Comparison of ENCODE assay signal across 8 cellular contexts in genomic region chr3:14403636-14404395, GRCh38. TPM values are rescaled to one million over a fixed set of nuclear protein-coding genes. Genes with fewer than 3 reads are reported as not detected.
DNase-seq lines count a peak whose midpoint lies in the region; ATAC-seq and TF ChIP-seq lines count a peak whose summit lies in the region.

No MANE protein-coding gene starts in this region.

- intact Hi-C loops in ascending aorta (cut with DNase I), result loop anchor here (2.0 to 10.0 kb wide), 4 partner anchors 57 to 543 kb away; partner anchors contain the start of gene NR2C2

- peak overlapping the region; percentile 96 to 99 (median 97) for H3K4me3 Mint-ChIP-seq in immature natural killer cell
- peak overlapping the region; percentile 92 for H3K4me3 Mint-ChIP-seq in stimulated activated memory B cell treated with anti-CD40 and anti-IgM and Interleukin-4, amounts not matched to agents 10 μg/mL and 1 μg/mL and 100 μg/mL, for 72 hours

- peak; percentile 81 for DNase-seq in G401 (ENCODE audit: low spot score)
- no peak for DNase-seq in MM.1S
- peak in 1 of 2 donors; percentile 79 for DNase-seq in ascending aorta (ENCODE audit: low spot score in 2 of 2)
- no peak for DNase-seq in immature natural killer cell
- no peak for DNase-seq in NCI-H774 (lab: John Stamatoyannopoulos, UW)

- peak overlapping the region; percentile 99 for H3K4me3 ChIP-seq in MM.1S (ENCODE audit: low read length)
- H3K4me3 ChIP-seq in ascending aorta, result peak overlapping the region; percentile 62 to 85

- TF ChIP-seq CTCF in MM.1S (IDR thresholded peaks at IDR 0.05; ENCODE audit: low read length), result no peak
- no peak for TF ChIP-seq CTCF in ascending aorta (IDR thresholded peaks at IDR 0.05)

- peaks cover 10 to 20% (median 11%) of the 10 kb centered on the region in 3 donors for H3K27me3 Mint-ChIP-seq in immature natural killer cell (ENCODE audit: low read depth in 3 of 3)
- H3K27me3 Mint-ChIP-seq in stimulated activated memory B cell treated with anti-CD40 and anti-IgM and Interleukin-4, amounts not matched to agents 10 μg/mL and 1 μg/mL and 100 μg/mL, for 72 hours, result no peaks in the 10 kb centered on the region

- no peaks in the 10 kb centered on the region for H3K27me3 ChIP-seq in MM.1S (replicated peaks; ENCODE audit: insufficient read depth, low read length)
- no peaks in the 10 kb centered on the region for H3K27me3 ChIP-seq in ascending aorta

- peak overlapping the region; percentile 96 for H3K4me2 ChIP-seq in MM.1S (ENCODE audit: low read depth, low read length)

- in situ Hi-C loops in G401 (cut with HindIII; ENCODE audit: low sequenced_read_pairs), result no loop called here

- no peaks in the 10 kb centered on the region for H3K9me3 Mint-ChIP-seq in immature natural killer cell
- H3K9me3 Mint-ChIP-seq in stimulated activated memory B cell treated with anti-CD40 and anti-IgM and Interleukin-4, amounts not matched to agents 10 μg/mL and 1 μg/mL and 100 μg/mL, for 72 hours, result no peaks in the 10 kb centered on the region

- H2AFZ ChIP-seq in MM.1S (ENCODE audit: low read length), result peak overlapping the region; percentile 97

- peaks cover 16% of the 10 kb centered on the region for H3K4me1 ChIP-seq in MM.1S (ENCODE audit: low read length)
- peaks cover 25 to 33% of the 10 kb centered on the region in 2 donors for H3K4me1 ChIP-seq in ascending aorta

- H3K36me3 ChIP-seq in MM.1S (replicated peaks; ENCODE audit: insufficient read depth, low read length) (no peaks in the 10 kb centered on the region), ascending aorta (peaks cover 0 to 6% of the 10 kb centered on the region in 2 donors)

- no peak for ATAC-seq in stimulated activated memory B cell treated with anti-CD40 and anti-IgM and Interleukin-4, amounts not matched to agents 10 μg/mL and 1 μg/mL and 100 μg/mL, for 72 hours
- ATAC-seq in GM18498 (IDR thresholded peaks at IDR 0.05; ENCODE audit: unreplicated experiment), result no peak
- ATAC-seq in GM21515 (IDR thresholded peaks at IDR 0.05; ENCODE audit: unreplicated experiment), result no peak

- H4K20me1 ChIP-seq in MM.1S (ENCODE audit: insufficient read depth, low read length), result no peaks in the 10 kb centered on the region

- peaks cover 38% of the 10 kb centered on the region for H3K79me2 ChIP-seq in MM.1S (ENCODE audit: low read length)

- H3K27ac Mint-ChIP-seq in immature natural killer cell, result peak overlapping the region in 5 of 6 donors; percentile 87 to 98 (median 96)
- peak overlapping the region; percentile 91 for H3K27ac Mint-ChIP-seq in stimulated activated memory B cell treated with anti-CD40 and anti-IgM and Interleukin-4, amounts not matched to agents 10 μg/mL and 1 μg/mL and 100 μg/mL, for 72 hours

- peaks cover 4% of the 10 kb centered on the region for H3F3A ChIP-seq in MM.1S (ENCODE audit: insufficient read depth, low read length)

- peaks cover 29 to 35% of the 10 kb centered on the region in 2 donors for H3K4me1 Mint-ChIP-seq in immature natural killer cell
- H3K4me1 Mint-ChIP-seq in stimulated activated memory B cell treated with anti-CD40 and anti-IgM and Interleukin-4, amounts not matched to agents 10 μg/mL and 1 μg/mL and 100 μg/mL, for 72 hours, result peaks cover 76% of the 10 kb centered on the region

- H3K9ac ChIP-seq in MM.1S (ENCODE audit: low read length), result peak overlapping the region; percentile 90

- H3K9me2 ChIP-seq in MM.1S (replicated peaks; ENCODE audit: insufficient read depth, low read length), result no peaks in the 10 kb centered on the region

- no peaks in the 10 kb centered on the region for H3K36me3 Mint-ChIP-seq in immature natural killer cell
- H3K36me3 Mint-ChIP-seq in stimulated activated memory B cell treated with anti-CD40 and anti-IgM and Interleukin-4, amounts not matched to agents 10 μg/mL and 1 μg/mL and 100 μg/mL, for 72 hours, result peaks cover 25% of the 10 kb centered on the region

- no peaks in the 10 kb centered on the region for H3K9me3 ChIP-seq in MM.1S (replicated peaks; ENCODE audit: insufficient read depth, low read length)
- no peaks in the 10 kb centered on the region for H3K9me3 ChIP-seq in ascending aorta

- H3K27ac ChIP-seq in MM.1S (ENCODE audit: low read length) (no peak overlapping the region), ascending aorta (peak overlapping the region; percentile 77 to 85)

RNA-seq across cellular contexts. Expression of gene SLC6A6, which starts 1.4 kb away (rescaled TPM):
- total RNA-seq in G401 (2014; rRNA removed; shearing (Covaris generic)), result 20.2 and 31.2 TPM in 2 replicates
- total RNA-seq in ascending aorta, result 78.1 TPM
- polyA plus RNA-seq in immature natural killer cell, result 1 to 10 TPM; 4.7 to 8.0 (median 6.9) TPM
